24 cellular contexts compared by ENCODE assay signal in genomic region chr18:11124054-11124453, GRCh38. TPM values are rescaled to one million over a fixed set of nuclear protein-coding genes. Genes with fewer than 3 reads are reported as not detected.
"Had no signal": no experiment of that assay in that cellular context is flagged by ENCODE, and none has a peak within 500 bp of the region (broad histone marks: within the 10 kb centered on the region; RNA-seq: fewer than 3 reads in every experiment).

No MANE protein-coding gene starts in this region.

- H3K4me3 ChIP-seq: SJSA1, SK-N-MC had no signal

- H3K4me1 ChIP-seq: SJSA1 had no signal

- H3K27me3 ChIP-seq: SJSA1 had no signal

- H3K27ac ChIP-seq: HL-60, SJSA1, SK-N-MC had no signal

- DNase-seq: IMR-90, Karpas-422, KG1, MM.1S, NCI-H1092 treated with DMSO at 0.1 percent for 48 hours, NCI-H1436, NCI-H187, NCI-H2081, NCI-H2107, NCI-H2171 treated with DMSO at 0.1 percent for 48 hours, NCI-H345, NCI-H446 treated with DMSO at 0.1 percent for 48 hours, NCI-H510A treated with DMSO at 0.1 percent for 48 hours, NCI-H69, NCI-H774, Right ventricle myocardium superior, RPMI8226, SIG-M5 had no signal

- H3K9me3 ChIP-seq: SJSA1 had no signal

- FAIRE-seq: HTR-8/SVneo, RCC 7860 had no signal

- H3K36me3 ChIP-seq: SJSA1 had no signal

RNA-seq across cellular contexts. Expression of gene PIEZO2, which starts 25.3 kb away (rescaled TPM):
- total RNA-seq: T-helper 1 cell treated with Interleukin-12 subunit alpha and Interleukin-12 subunit beta and Interleukin-4 antibody, amounts not matched to agents 30 ng/mL and 1 ng/mL, for 36 hours had no signal
